Comparison of ENCODE assay signal across 12 cellular contexts in the genomic region with DNA sequence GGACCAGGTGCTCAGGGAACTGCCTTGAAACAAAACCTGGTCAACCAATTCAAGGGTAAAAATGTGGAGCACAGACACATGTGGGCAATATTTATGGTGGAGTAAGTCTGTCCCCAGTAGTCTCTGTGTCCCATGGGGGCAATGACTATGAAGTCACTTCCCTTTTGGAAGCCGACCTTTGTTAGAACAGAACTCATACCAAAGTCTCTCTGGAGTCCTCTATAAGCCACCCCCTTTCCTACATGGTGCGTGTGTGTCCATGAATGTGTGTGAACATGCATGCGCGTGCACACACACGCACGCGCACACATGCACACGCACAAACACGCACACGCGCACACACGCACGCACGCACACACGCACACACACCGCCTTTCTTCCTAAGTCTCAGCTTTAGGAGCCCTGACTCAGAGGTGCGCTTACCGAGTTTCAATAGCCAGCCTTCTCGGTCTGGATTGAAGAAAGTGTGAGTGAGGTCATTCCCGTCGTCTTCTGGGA.
DNase-seq lines count a peak whose midpoint lies in the region; ATAC-seq and TF ChIP-seq lines count a peak whose summit lies in the region.
"Had no signal": no experiment of that assay in that cellular context is flagged by ENCODE, and none has a peak within 500 bp of the region (broad histone marks: within the 10 kb centered on the region; RNA-seq: fewer than 3 reads in every experiment).

No MANE protein-coding gene starts in this region.

- TF ChIP-seq CTCF in CD14-positive monocyte (IDR thresholded peaks at IDR 0.05) = no peak

- H3K4me3 Mint-ChIP-seq in CD14-positive monocyte = no peak overlapping the region
- no peak overlapping the region for H3K4me3 Mint-ChIP-seq in activated T-helper 1 cell treated with anti-CD3 and anti-CD28 coated beads, Interleukin-12 subunit alpha, Interleukin-12 subunit beta, Interleukin-2, Interleukin-4 antibody, amounts not matched to agents 30 ng/mL and 10 ng/mL and 1 ng/mL, durations not matched to agents 14 hours and 24 hours and 36 hours
- H3K4me3 Mint-ChIP-seq: neural crest cell had no signal

- peaks cover 0 to 1% (median 0%) of the 10 kb centered on the region in 3 donors for H3K27me3 Mint-ChIP-seq in CD14-positive monocyte (ENCODE audit: low read depth in 3 of 3)
- no peaks in the 10 kb centered on the region for H3K27me3 Mint-ChIP-seq in activated T-helper 1 cell treated with anti-CD3 and anti-CD28 coated beads, Interleukin-12 subunit alpha, Interleukin-12 subunit beta, Interleukin-2, Interleukin-4 antibody, amounts not matched to agents 30 ng/mL and 10 ng/mL and 1 ng/mL, durations not matched to agents 14 hours and 24 hours and 36 hours (ENCODE audit: insufficient read depth)

- H3K9me3 Mint-ChIP-seq in CD14-positive monocyte = no peaks in the 10 kb centered on the region
- no peaks in the 10 kb centered on the region for H3K9me3 Mint-ChIP-seq in activated T-helper 1 cell treated with anti-CD3 and anti-CD28 coated beads, Interleukin-12 subunit alpha, Interleukin-12 subunit beta, Interleukin-2, Interleukin-4 antibody, amounts not matched to agents 30 ng/mL and 10 ng/mL and 1 ng/mL, durations not matched to agents 14 hours and 24 hours and 36 hours
- H3K9me3 Mint-ChIP-seq: neural crest cell had no signal

- intact Hi-C loops in CD14-positive monocyte (cut with micrococcal nuclease) = no loop called here
- intact Hi-C loops in activated T-helper 1 cell treated with anti-CD3 and anti-CD28 coated beads, Interleukin-12 subunit alpha, Interleukin-12 subunit beta, Interleukin-2, Interleukin-4 antibody, amounts not matched to agents 30 ng/mL and 10 ng/mL and 1 ng/mL, durations not matched to agents 14 hours and 24 hours and 36 hours (cut with micrococcal nuclease) = no loop called here

- DNase-seq in CD14-positive monocyte (ENCODE audit: low spot score) (no peak), islet precursor cell (peak; percentile 41), NOMO-1 treated with DMSO at 0.1 percent for 48 hours (lab: John Stamatoyannopoulos, UW; ENCODE audit: unreplicated experiment) (no peak)
- DNase-seq in activated T-helper 1 cell treated with anti-CD3 and anti-CD28 coated beads, Interleukin-12 subunit alpha, Interleukin-12 subunit beta, Interleukin-2, Interleukin-4 antibody, amounts not matched to agents 30 ng/mL and 10 ng/mL and 1 ng/mL, durations not matched to agents 14 hours and 24 hours and 36 hours (ENCODE audit: low spot score) = no peak
- DNase-seq: lower lobe of right lung, NCI-H82, RPMI8226 had no signal

- peak overlapping the region in 6 of 7 donors; percentile 16 to 83 (median 52) for H3K27ac Mint-ChIP-seq in CD14-positive monocyte
- peak overlapping the region; percentile 70 for H3K27ac Mint-ChIP-seq in activated T-helper 1 cell treated with anti-CD3 and anti-CD28 coated beads, Interleukin-12 subunit alpha, Interleukin-12 subunit beta, Interleukin-2, Interleukin-4 antibody, amounts not matched to agents 30 ng/mL and 10 ng/mL and 1 ng/mL, durations not matched to agents 14 hours and 24 hours and 36 hours

- ATAC-seq in HG03196 (IDR thresholded peaks at IDR 0.05; ENCODE audit: unreplicated experiment) = no peak
- ATAC-seq in HG02973 (IDR thresholded peaks at IDR 0.05; ENCODE audit: unreplicated experiment) = no peak
- ATAC-seq in HG02610 (IDR thresholded peaks at IDR 0.05; ENCODE audit: unreplicated experiment) = no peak
- ATAC-seq: lower lobe of right lung had no signal

- peaks cover 93 to 99% of the 10 kb centered on the region in 2 donors for H3K36me3 Mint-ChIP-seq in CD14-positive monocyte
- H3K36me3 Mint-ChIP-seq in activated T-helper 1 cell treated with anti-CD3 and anti-CD28 coated beads, Interleukin-12 subunit alpha, Interleukin-12 subunit beta, Interleukin-2, Interleukin-4 antibody, amounts not matched to agents 30 ng/mL and 10 ng/mL and 1 ng/mL, durations not matched to agents 14 hours and 24 hours and 36 hours (ENCODE audit: low read depth) = peaks cover 68% of the 10 kb centered on the region

- peak; percentile 17 for TF ChIP-seq POLR2A in GM15510 (IDR thresholded peaks at IDR 0.05; ENCODE audit: borderline replicate concordance, extremely low read depth, insufficient read length)

- H3K4me1 Mint-ChIP-seq in CD14-positive monocyte = peaks cover 3% of the 10 kb centered on the region
- peaks cover 13% of the 10 kb centered on the region for H3K4me1 Mint-ChIP-seq in activated T-helper 1 cell treated with anti-CD3 and anti-CD28 coated beads, Interleukin-12 subunit alpha, Interleukin-12 subunit beta, Interleukin-2, Interleukin-4 antibody, amounts not matched to agents 30 ng/mL and 10 ng/mL and 1 ng/mL, durations not matched to agents 14 hours and 24 hours and 36 hours (ENCODE audit: low read depth)
- H3K4me1 Mint-ChIP-seq: neural crest cell had no signal
